In the genomic region with DNA sequence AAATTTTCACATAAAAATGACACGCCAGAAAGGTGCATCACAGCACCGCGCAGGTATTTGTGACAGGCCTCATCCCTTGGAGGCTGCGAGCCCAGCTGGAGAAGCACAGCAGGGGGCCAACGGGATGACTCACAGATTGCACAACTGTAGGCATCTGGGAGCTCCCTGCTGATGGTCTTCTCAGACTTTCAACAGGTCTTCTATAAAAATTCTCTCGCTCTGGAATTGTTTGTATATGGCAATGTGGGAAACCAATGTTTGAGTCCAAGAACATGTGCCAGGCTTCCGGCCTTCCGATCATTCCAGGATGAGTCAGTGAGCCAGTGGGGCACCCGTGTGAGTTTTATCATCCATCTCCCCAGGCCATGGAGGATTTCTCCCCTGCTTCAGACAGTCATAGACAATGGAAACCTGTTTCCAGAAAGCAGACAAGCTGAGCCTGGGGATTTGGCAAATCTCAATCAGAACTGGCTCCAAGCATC, we compare ENCODE assay signal across 13 cellular contexts. TPM values are rescaled to one million over a fixed set of nuclear protein-coding genes. Genes with fewer than 3 reads are reported as not detected.
A peak's percentile ranks its signal among the peaks of the same experiment; 100 is the strongest.
DNase-seq lines count a peak whose midpoint lies in the region; ATAC-seq, FAIRE-seq and TF ChIP-seq lines count a peak whose summit lies in the region.
"Had no signal": no experiment of that assay in that cellular context is flagged by ENCODE, and none has a peak within 500 bp of the region (broad histone marks: within the 10 kb centered on the region; RNA-seq: fewer than 3 reads in every experiment).

No MANE protein-coding gene starts in this region.

- DNase-seq in Right ventricle myocardium superior (peak; percentile 46), right atrium auricular region (ENCODE audit: low spot score) (no peak), RKO (ENCODE audit: low spot score) (peak; percentile 15), fibroblast of mammary gland (ENCODE audit: low read depth) (peak; percentile 97), urothelium cell line (ENCODE audit: low spot score) (peak; percentile 85), cerebellum (ENCODE audit: low spot score) (no peak), progenitor cell of endocrine pancreas (ENCODE audit: low spot score, unreplicated experiment) (no peak)
- no peak for DNase-seq in activated CD8-positive, alpha-beta T cell treated with anti-CD3 and anti-CD28 coated beads, Interleukin-2, amount 10 ng/mL, durations not matched to agents 7 days and 5 days
- DNase-seq: activated CD4-positive, alpha-beta memory T cell treated with anti-CD3 and anti-CD28 coated beads, Interleukin-2, amount 10 ng/mL, durations not matched to agents 7 days and 5 days; CD4-positive, alpha-beta memory T cell; cortex of kidney; kidney glomerular epithelial cell had no signal

- CTCF ChIA-PET in activated CD8-positive, alpha-beta T cell treated with anti-CD3 and anti-CD28 coated beads, Interleukin-2, amount 10 ng/mL, durations not matched to agents 7 days and 5 days (lab: Charles Lee) = no interaction called here

- H3K27ac ChIP-seq in right atrium auricular region = no peak overlapping the region
- H3K27ac ChIP-seq: skin epidermis had no signal

- H3K4me3 ChIP-seq in right atrium auricular region = no peak overlapping the region
- H3K4me3 ChIP-seq in fibroblast of mammary gland (ENCODE audit: control insufficient read depth, low read depth, low read length) = no peak overlapping the region
- H3K4me3 ChIP-seq: skin epidermis had no signal

- no peaks in the 10 kb centered on the region for H3K9me3 Mint-ChIP-seq in progenitor cell of endocrine pancreas (ENCODE audit: low read depth)
- no peaks in the 10 kb centered on the region for H3K9me3 Mint-ChIP-seq in activated CD8-positive, alpha-beta T cell treated with anti-CD3 and anti-CD28 coated beads, Interleukin-2, amount 10 ng/mL, durations not matched to agents 7 days and 5 days (ENCODE audit: insufficient read depth)
- H3K9me3 Mint-ChIP-seq: activated CD4-positive, alpha-beta memory T cell treated with anti-CD3 and anti-CD28 coated beads, Interleukin-2, amount 10 ng/mL, durations not matched to agents 7 days and 5 days had no signal

- FAIRE-seq in urothelium cell line (lab: Jason Lieb, UNC) = no peak

- no peaks in the 10 kb centered on the region for H3K36me3 Mint-ChIP-seq in progenitor cell of endocrine pancreas (ENCODE audit: insufficient read depth)
- no peaks in the 10 kb centered on the region for H3K36me3 Mint-ChIP-seq in activated CD8-positive, alpha-beta T cell treated with anti-CD3 and anti-CD28 coated beads, Interleukin-2, amount 10 ng/mL, durations not matched to agents 7 days and 5 days (ENCODE audit: low read depth)
- H3K36me3 Mint-ChIP-seq: CD4-positive, alpha-beta memory T cell had no signal

- no peak for TF ChIP-seq CTCF in right atrium auricular region (IDR thresholded peaks at IDR 0.05)
- no peak for TF ChIP-seq CTCF in fibroblast of mammary gland (conservative IDR thresholded peaks at IDR 0.05; ENCODE audit: control insufficient read depth, insufficient read depth, low read depth, low read length)
- no peak for TF ChIP-seq CTCF in progenitor cell of endocrine pancreas (IDR thresholded peaks at IDR 0.05; ENCODE audit: unreplicated experiment)

- H3K27me3 ChIP-seq in right atrium auricular region = no peaks in the 10 kb centered on the region

- no peak overlapping the region for H3K4me3 Mint-ChIP-seq in progenitor cell of endocrine pancreas (ENCODE audit: low read depth)
- no peak overlapping the region for H3K4me3 Mint-ChIP-seq in activated CD8-positive, alpha-beta T cell treated with anti-CD3 and anti-CD28 coated beads, Interleukin-2, amount 10 ng/mL, durations not matched to agents 7 days and 5 days
- H3K4me3 Mint-ChIP-seq: activated CD4-positive, alpha-beta memory T cell treated with anti-CD3 and anti-CD28 coated beads, Interleukin-2, amount 10 ng/mL, durations not matched to agents 7 days and 5 days; CD4-positive, alpha-beta memory T cell had no signal

- intact Hi-C loops in Right ventricle myocardium superior (cut with DNase I) = no loop called here

- H3K27me3 Mint-ChIP-seq in progenitor cell of endocrine pancreas = peaks cover 6% of the 10 kb centered on the region
- peaks cover 21% of the 10 kb centered on the region for H3K27me3 Mint-ChIP-seq in activated CD8-positive, alpha-beta T cell treated with anti-CD3 and anti-CD28 coated beads, Interleukin-2, amount 10 ng/mL, durations not matched to agents 7 days and 5 days (ENCODE audit: low read depth)

- H3K9me3 ChIP-seq in right atrium auricular region = no peaks in the 10 kb centered on the region

- POLR2A ChIA-PET in activated CD8-positive, alpha-beta T cell treated with anti-CD3 and anti-CD28 coated beads, Interleukin-2, amount 10 ng/mL, durations not matched to agents 7 days and 5 days (lab: Charles Lee) = no interaction called here

- no peaks in the 10 kb centered on the region for H3K36me3 ChIP-seq in right atrium auricular region

- H3K4me1 Mint-ChIP-seq in progenitor cell of endocrine pancreas (ENCODE audit: low read depth) = no peaks in the 10 kb centered on the region
- no peaks in the 10 kb centered on the region for H3K4me1 Mint-ChIP-seq in activated CD8-positive, alpha-beta T cell treated with anti-CD3 and anti-CD28 coated beads, Interleukin-2, amount 10 ng/mL, durations not matched to agents 7 days and 5 days (ENCODE audit: low read depth)
- H3K4me1 Mint-ChIP-seq: activated CD4-positive, alpha-beta memory T cell treated with anti-CD3 and anti-CD28 coated beads, Interleukin-2, amount 10 ng/mL, durations not matched to agents 7 days and 5 days; CD4-positive, alpha-beta memory T cell had no signal

- no peak for ATAC-seq in Right ventricle myocardium superior (ENCODE audit: poor library complexity)
- no peak for ATAC-seq in activated CD8-positive, alpha-beta T cell treated with anti-CD3 and anti-CD28 coated beads, Interleukin-2, amount 10 ng/mL, durations not matched to agents 7 days and 5 days

- no peak overlapping the region for H3K27ac Mint-ChIP-seq in progenitor cell of endocrine pancreas
- H3K27ac Mint-ChIP-seq in activated CD8-positive, alpha-beta T cell treated with anti-CD3 and anti-CD28 coated beads, Interleukin-2, amount 10 ng/mL, durations not matched to agents 7 days and 5 days = no peak overlapping the region
- H3K27ac Mint-ChIP-seq: activated CD4-positive, alpha-beta memory T cell treated with anti-CD3 and anti-CD28 coated beads, Interleukin-2, amount 10 ng/mL, durations not matched to agents 7 days and 5 days; CD4-positive, alpha-beta memory T cell had no signal

- peaks cover 0 to 9% of the 10 kb centered on the region in 2 donors for H3K4me1 ChIP-seq in right atrium auricular region

RNA-seq across cellular contexts. Expression of a gene that starts 24.1 kb away (rescaled TPM):
- total RNA-seq in Right ventricle myocardium superior (0.46 TPM), right atrium auricular region (1 to 10 TPM in 1 of 2 donors, under 1 TPM in 1; 0.59 to 1.0 TPM), cerebellum (8.4 TPM), progenitor cell of endocrine pancreas (0.48 and 0.67 TPM in 2 replicates)
- total RNA-seq in activated CD8-positive, alpha-beta T cell treated with anti-CD3 and anti-CD28 coated beads, Interleukin-2, amount 10 ng/mL, durations not matched to agents 7 days and 5 days = 1 to 10 TPM; 1.7 to 2.9 TPM

Comparison
In these comparisons a context has a peak if more than half of its experiments do, and no peak if none do; other contexts are left out.
1. DNase-seq: peak in Right ventricle myocardium superior (single experiment), RKO (single experiment), fibroblast of mammary gland (single experiment) and urothelium cell line (single experiment); none in right atrium auricular region (single experiment), cerebellum (single experiment), progenitor cell of endocrine pancreas (single experiment) and activated CD8-positive, alpha-beta T cell treated with anti-CD3 and anti-CD28 coated beads, Interleukin-2, amount 10 ng/mL, durations not matched to agents 7 days and 5 days (single experiment).